1 cellular context compared by ENCODE assay signal in genomic region chr1:112713466-112714312, GRCh38.
TF ChIP-seq lines count a peak whose summit lies in the region.

No MANE protein-coding gene starts in this region.

TF ChIP-seq in H1, 55 proteins besides CTCF, POLR2A, EP300 and RAD21 (continued from another document):
- no peak for TF ChIP-seq HDAC6 (IDR thresholded peaks at IDR 0.05; ENCODE audit: low read depth, low read length)
- TF ChIP-seq, protein P1, sequence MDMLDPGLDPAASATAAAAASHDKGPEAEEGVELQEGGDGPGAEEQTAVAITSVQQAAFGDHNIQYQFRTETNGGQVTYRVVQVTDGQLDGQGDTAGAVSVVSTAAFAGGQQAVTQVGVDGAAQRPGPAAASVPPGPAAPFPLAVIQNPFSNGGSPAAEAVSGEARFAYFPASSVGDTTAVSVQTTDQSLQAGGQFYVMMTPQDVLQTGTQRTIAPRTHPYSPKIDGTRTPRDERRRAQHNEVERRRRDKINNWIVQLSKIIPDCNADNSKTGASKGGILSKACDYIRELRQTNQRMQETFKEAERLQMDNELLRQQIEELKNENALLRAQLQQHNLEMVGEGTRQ (IDR thresholded peaks at IDR 0.05; ENCODE audit: low read length) = no peak
- TF ChIP-seq BACH1 (IDR thresholded peaks at IDR 0.05; ENCODE audit: low read length) = no peak
- TF ChIP-seq CHD7 (IDR thresholded peaks at IDR 0.05; ENCODE audit: insufficient replicate concordance, low read length) = no peak
- TF ChIP-seq JUN (IDR thresholded peaks at IDR 0.05; ENCODE audit: low read depth, low read length) = no peak
- TF ChIP-seq SP4 (IDR thresholded peaks at IDR 0.05; ENCODE audit: low read length) = no peak
- no peak for TF ChIP-seq TCF12 (IDR thresholded peaks at IDR 0.05; ENCODE audit: low read depth, low read length)
- TF ChIP-seq SIX5 (IDR thresholded peaks at IDR 0.05; ENCODE audit: low read depth, low read length) = no peak
- no peak for TF ChIP-seq ASH2L (IDR thresholded peaks at IDR 0.05; ENCODE audit: low read length)
- TF ChIP-seq KDM5A (IDR thresholded peaks at IDR 0.05; ENCODE audit: low read length) = no peak
- TF ChIP-seq TAF1 (IDR thresholded peaks at IDR 0.05; ENCODE audit: low read depth, low read length) = no peak
- no peak for TF ChIP-seq NANOG (IDR thresholded peaks at IDR 0.05; ENCODE audit: insufficient read depth, low read depth, low read length, poor library complexity, severe bottlenecking)
- no peak for TF ChIP-seq SUZ12 (IDR thresholded peaks at IDR 0.05; ENCODE audit: low read length)
- no peak for TF ChIP-seq SIRT6 (IDR thresholded peaks at IDR 0.05; ENCODE audit: low read length)
- TF ChIP-seq NRF1 (IDR thresholded peaks at IDR 0.05; ENCODE audit: low read depth, low read length) = no peak
- TF ChIP-seq CHD1 (IDR thresholded peaks at IDR 0.05; ENCODE audit: low read depth, low read length) = no peak
- TF ChIP-seq, protein P2, sequence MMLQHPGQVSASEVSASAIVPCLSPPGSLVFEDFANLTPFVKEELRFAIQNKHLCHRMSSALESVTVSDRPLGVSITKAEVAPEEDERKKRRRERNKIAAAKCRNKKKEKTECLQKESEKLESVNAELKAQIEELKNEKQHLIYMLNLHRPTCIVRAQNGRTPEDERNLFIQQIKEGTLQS (IDR thresholded peaks at IDR 0.05; ENCODE audit: insufficient read depth, low read depth, low read length) = no peak
- TF ChIP-seq KDM1A (IDR thresholded peaks at IDR 0.05; ENCODE audit: borderline replicate concordance, low read length) = no peak
- TF ChIP-seq TAF7 (optimal IDR thresholded peaks at IDR 0.05; ENCODE audit: borderline replicate concordance, low read depth, low read length) = no peak
